Comparison of ENCODE assay signal across 16 cellular contexts in genomic region chr1:94634977-94635416, GRCh38.
DNase-seq lines count a peak whose midpoint lies in the region; ATAC-seq, FAIRE-seq and TF ChIP-seq lines count a peak whose summit lies in the region.
"Had no signal": no experiment of that assay in that cellular context is flagged by ENCODE, and none has a peak within 500 bp of the region (broad histone marks: within the 10 kb centered on the region; RNA-seq: fewer than 3 reads in every experiment).

No MANE protein-coding gene starts in this region.

- H3K36me3 Mint-ChIP-seq in HFFc6 (ENCODE audit: low read depth): peaks cover 46% of the 10 kb centered on the region
- peaks cover under 1% of the 10 kb centered on the region for H3K36me3 Mint-ChIP-seq in astrocyte (ENCODE audit: low read depth, unreplicated experiment)
- no peaks in the 10 kb centered on the region for H3K36me3 Mint-ChIP-seq in activated T-cell treated with anti-CD3 and anti-CD28 coated beads, Interleukin-2, amount 50 U/mL, for 4 hours (ENCODE audit: insufficient read depth)
- H3K36me3 Mint-ChIP-seq: brain had no signal

- no peaks in the 10 kb centered on the region for H3K79me1 ChIP-seq in mesenchymal stem cell (replicated peaks; ENCODE audit: low read length, poor library complexity, severe bottlenecking)

- peak overlapping the region; percentile 67 for H4K8ac ChIP-seq in mesenchymal stem cell (ENCODE audit: low read length)

- H3K36me3 ChIP-seq in BE2C: no peaks in the 10 kb centered on the region
- no peaks in the 10 kb centered on the region for H3K36me3 ChIP-seq in astrocyte (ENCODE audit: insufficient read depth, low read length)
- H3K36me3 ChIP-seq in mesenchymal stem cell (ENCODE audit: control insufficient read depth in 1 of 2, insufficient read depth in 2 of 2, low read depth in 1 of 2, low read length in 2 of 2): no peaks in the 10 kb centered on the region
- H3K36me3 ChIP-seq: lower lobe of right lung had no signal

- peak overlapping the region; percentile 56 to 74 for H3K18ac ChIP-seq in mesenchymal stem cell (ENCODE audit: low read depth in 1 of 2, low read length in 2 of 2)

- no peaks in the 10 kb centered on the region for H3K79me2 ChIP-seq in astrocyte (ENCODE audit: insufficient read depth, low read length)

- peak overlapping the region; percentile 65 for H2AK5ac ChIP-seq in mesenchymal stem cell (ENCODE audit: low read length, severe bottlenecking)

- DNase-seq in BE2C: peak; percentile 48
- no peak for DNase-seq in HFFc6
- no peak for DNase-seq in astrocyte (ENCODE audit: low read depth)
- no peak for DNase-seq in mesenchymal stem cell
- DNase-seq in germinal center (ENCODE audit: low spot score): no peak
- no peak for DNase-seq in stimulated activated naive CD8-positive, alpha-beta T cell treated with anti-CD3 and anti-CD28 coated beads, Interleukin-15, amount 100 ng/mL, for 72 hours
- DNase-seq in foreskin melanocyte: no peak
- no peak for DNase-seq in activated T-cell treated with anti-CD3 and anti-CD28 coated beads, Interleukin-2, amount 50 U/mL, for 4 hours
- DNase-seq: activated CD4-positive, alpha-beta T cell treated with anti-CD3 and anti-CD28 coated beads for 48 hours; KG1; lower lobe of right lung; NCI-H2029; nucleus accumbens; stimulated activated CD4-positive, alpha-beta T cell treated with anti-CD3 and anti-CD28 coated beads, Interleukin-15, amount 100 ng/mL, for 24 hours had no signal

- H3K27ac ChIP-seq in astrocyte (ENCODE audit: low read depth, low read length): no peak overlapping the region
- no peak overlapping the region for H3K27ac ChIP-seq in mesenchymal stem cell (ENCODE audit: low read length, poor library complexity, severe bottlenecking)
- H3K27ac ChIP-seq: lower lobe of right lung had no signal

- TF ChIP-seq CTCF in BE2C (IDR thresholded peaks at IDR 0.05; ENCODE audit: low read depth, low read length): peak; percentile 24; the same call in 1 of the 2 replicates
- TF ChIP-seq CTCF in HFFc6 (IDR thresholded peaks at IDR 0.05): peak; percentile 31
- TF ChIP-seq CTCF in astrocyte (IDR thresholded peaks at IDR 0.05; ENCODE audit: insufficient read depth, low read depth, low read length): no peak

- peak overlapping the region; percentile 71 to 79 for H2BK12ac ChIP-seq in mesenchymal stem cell (ENCODE audit: low read length in 2 of 2)

- H2BK120ac ChIP-seq in mesenchymal stem cell (ENCODE audit: low read depth, low read length): no peak overlapping the region

- H4K20me1 ChIP-seq in astrocyte (ENCODE audit: insufficient read depth, low read length): no peaks in the 10 kb centered on the region

- H3K9me3 ChIP-seq in BE2C (no peaks in the 10 kb centered on the region), astrocyte (ENCODE audit: insufficient read depth, low read depth, low read length) (no peaks in the 10 kb centered on the region), mesenchymal stem cell (ENCODE audit: control insufficient read depth, low read length) (peaks cover 6% of the 10 kb centered on the region)
- H3K9me3 ChIP-seq: lower lobe of right lung had no signal

- 71% methylated on average over 1 of the region's 2 CpGs for WGBS in mesenchymal stem cell

- peaks cover 42% of the 10 kb centered on the region for H3K4me1 Mint-ChIP-seq in HFFc6 (ENCODE audit: low read depth)
- H3K4me1 Mint-ChIP-seq in astrocyte (ENCODE audit: low read depth, unreplicated experiment): peaks cover 9% of the 10 kb centered on the region
- no peaks in the 10 kb centered on the region for H3K4me1 Mint-ChIP-seq in stimulated activated naive CD8-positive, alpha-beta T cell treated with anti-CD3 and anti-CD28 coated beads, Interleukin-15, amount 100 ng/mL, for 72 hours
- no peaks in the 10 kb centered on the region for H3K4me1 Mint-ChIP-seq in activated T-cell treated with anti-CD3 and anti-CD28 coated beads, Interleukin-2, amount 50 U/mL, for 4 hours (ENCODE audit: low read depth)
- H3K4me1 Mint-ChIP-seq: brain had no signal

- H3K9me3 Mint-ChIP-seq in HFFc6 (peaks cover 30% of the 10 kb centered on the region), astrocyte (ENCODE audit: unreplicated experiment) (peaks cover 6% of the 10 kb centered on the region)
- no peaks in the 10 kb centered on the region for H3K9me3 Mint-ChIP-seq in stimulated activated naive CD8-positive, alpha-beta T cell treated with anti-CD3 and anti-CD28 coated beads, Interleukin-15, amount 100 ng/mL, for 72 hours
- peaks cover 5% of the 10 kb centered on the region for H3K9me3 Mint-ChIP-seq in activated T-cell treated with anti-CD3 and anti-CD28 coated beads, Interleukin-2, amount 50 U/mL, for 4 hours

- H3K4me3 Mint-ChIP-seq in HFFc6: no peak overlapping the region
- H3K4me3 Mint-ChIP-seq in astrocyte (ENCODE audit: unreplicated experiment): no peak overlapping the region
- no peak overlapping the region for H3K4me3 Mint-ChIP-seq in stimulated activated naive CD8-positive, alpha-beta T cell treated with anti-CD3 and anti-CD28 coated beads, Interleukin-15, amount 100 ng/mL, for 72 hours
- no peak overlapping the region for H3K4me3 Mint-ChIP-seq in activated T-cell treated with anti-CD3 and anti-CD28 coated beads, Interleukin-2, amount 50 U/mL, for 4 hours
- H3K4me3 Mint-ChIP-seq: brain had no signal

- peak; percentile 20 for FAIRE-seq in astrocyte (lab: Jason Lieb, UNC)
- FAIRE-seq: endometrium had no signal

- H3K4me1 ChIP-seq in BE2C (no peaks in the 10 kb centered on the region), astrocyte (ENCODE audit: insufficient read depth, low read length) (peaks cover 5% of the 10 kb centered on the region), mesenchymal stem cell (ENCODE audit: control insufficient read depth, insufficient read depth, low read depth, low read length) (peaks cover 3% of the 10 kb centered on the region)
- H3K4me1 ChIP-seq: lower lobe of right lung had no signal

- peak overlapping the region; percentile 88 for H2BK15ac ChIP-seq in mesenchymal stem cell (ENCODE audit: low read depth, poor library complexity, severe bottlenecking)

- H3K14ac ChIP-seq in mesenchymal stem cell (ENCODE audit: low read length in 2 of 2): no peak overlapping the region

- peak overlapping the region; percentile 84 for H4K91ac ChIP-seq in mesenchymal stem cell (ENCODE audit: low read length)

- H2BK5ac ChIP-seq in mesenchymal stem cell (ENCODE audit: low read depth, low read length, poor library complexity, severe bottlenecking): no peak overlapping the region

- H3K4me3 ChIP-seq in BE2C (ENCODE audit: low read depth, low read length) (no peak overlapping the region), astrocyte (ENCODE audit: insufficient read depth, low read depth, low read length) (no peak overlapping the region), mesenchymal stem cell (ENCODE audit: insufficient read depth in 1 of 2, low read depth in 1 of 2, low read length in 2 of 2) (no peak overlapping the region)
- H3K4me3 ChIP-seq: lower lobe of right lung had no signal

- no peaks in the 10 kb centered on the region for H3K27me3 ChIP-seq in BE2C
- H3K27me3 ChIP-seq in astrocyte (ENCODE audit: insufficient read depth, low read length): no peaks in the 10 kb centered on the region
- H3K27me3 ChIP-seq in mesenchymal stem cell (ENCODE audit: control insufficient read depth in 1 of 2, insufficient read depth in 1 of 2, low read length in 2 of 2): no peaks in the 10 kb centered on the region

- H3K23ac ChIP-seq in mesenchymal stem cell (ENCODE audit: low read length in 2 of 2): no peak overlapping the region

- peak overlapping the region; percentile 2 for H2AFZ ChIP-seq in astrocyte (ENCODE audit: low read depth, low read length)
- no peak overlapping the region for H2AFZ ChIP-seq in mesenchymal stem cell (ENCODE audit: low read depth, low read length)

- H3K27ac Mint-ChIP-seq in HFFc6 (0 out of 2 replicates have a peak overlapping the region, but pooled peaks have one; percentile 14), astrocyte (ENCODE audit: unreplicated experiment) (no peak overlapping the region)
- no peak overlapping the region for H3K27ac Mint-ChIP-seq in stimulated activated naive CD8-positive, alpha-beta T cell treated with anti-CD3 and anti-CD28 coated beads, Interleukin-15, amount 100 ng/mL, for 72 hours
- H3K27ac Mint-ChIP-seq: brain had no signal

- ATAC-seq in stimulated activated naive CD8-positive, alpha-beta T cell treated with anti-CD3 and anti-CD28 coated beads, Interleukin-15, amount 100 ng/mL, for 72 hours: no peak
- no peak for ATAC-seq in activated T-cell treated with anti-CD3 and anti-CD28 coated beads, Interleukin-2, amount 50 U/mL, for 4 hours
- ATAC-seq: lower lobe of right lung had no signal

- H3K4ac ChIP-seq in mesenchymal stem cell (ENCODE audit: low read depth in 1 of 2, low read length in 2 of 2): peak overlapping the region in 1 of 2 experiments; percentile 59

- no peak overlapping the region for H3K9ac ChIP-seq in astrocyte (ENCODE audit: low read length)
- H3K9ac ChIP-seq in mesenchymal stem cell (ENCODE audit: low read length): no peak overlapping the region

- H3K4me2 ChIP-seq in astrocyte (ENCODE audit: low read length) (no peak overlapping the region), mesenchymal stem cell (ENCODE audit: low read length, poor library complexity, severe bottlenecking) (peak overlapping the region; percentile 12)

- no peaks in the 10 kb centered on the region for H3K27me3 Mint-ChIP-seq in HFFc6 (ENCODE audit: insufficient read depth)
- H3K27me3 Mint-ChIP-seq in astrocyte (ENCODE audit: low read depth, unreplicated experiment): no peaks in the 10 kb centered on the region
- peaks cover 8% of the 10 kb centered on the region for H3K27me3 Mint-ChIP-seq in stimulated activated naive CD8-positive, alpha-beta T cell treated with anti-CD3 and anti-CD28 coated beads, Interleukin-15, amount 100 ng/mL, for 72 hours
- peaks cover 3% of the 10 kb centered on the region for H3K27me3 Mint-ChIP-seq in activated T-cell treated with anti-CD3 and anti-CD28 coated beads, Interleukin-2, amount 50 U/mL, for 4 hours (ENCODE audit: low read depth)
- H3K27me3 Mint-ChIP-seq: brain had no signal
